9 cellular contexts compared by ENCODE assay signal in the genomic region with DNA sequence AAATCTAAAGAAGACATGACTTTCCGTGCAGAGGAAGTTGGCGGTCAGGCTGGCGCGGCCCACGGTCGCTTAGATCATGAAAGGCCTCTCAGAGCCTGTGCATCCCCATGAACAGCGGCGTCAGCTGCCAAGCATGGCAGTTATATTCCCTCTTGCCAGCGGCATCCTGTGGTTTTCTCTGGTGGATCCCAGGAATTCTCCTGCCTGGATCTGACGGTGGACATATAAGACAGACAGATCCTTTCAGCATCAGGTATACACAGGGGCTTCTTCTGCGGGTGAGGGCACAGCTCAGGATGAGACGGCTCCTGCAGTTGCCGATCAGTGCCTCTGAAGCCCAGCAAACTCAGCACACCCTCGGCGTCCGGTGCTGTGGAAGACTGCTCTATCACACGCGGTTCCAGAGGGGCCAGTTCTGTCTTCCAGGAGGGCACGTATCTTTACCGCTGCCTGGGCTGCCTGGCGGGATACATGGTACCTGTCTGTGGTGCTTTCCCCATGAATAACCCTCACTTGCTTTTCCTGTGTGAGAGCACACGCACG.
DNase-seq lines count a peak whose midpoint lies in the region; ATAC-seq and TF ChIP-seq lines count a peak whose summit lies in the region.
"Had no signal": no experiment of that assay in that cellular context is flagged by ENCODE, and none has a peak within 500 bp of the region (broad histone marks: within the 10 kb centered on the region; RNA-seq: fewer than 3 reads in every experiment).

No MANE protein-coding gene starts in this region.

- TF ChIP-seq CTCF in CD14-positive monocyte (IDR thresholded peaks at IDR 0.05) (no peak), upper lobe of right lung (IDR thresholded peaks at IDR 0.05) (no peak)

- no peak overlapping the region for H3K27ac ChIP-seq in upper lobe of right lung

- H3K27ac Mint-ChIP-seq in CD14-positive monocyte, result peak overlapping the region in 6 of 7 donors; percentile 37 to 87 (median 70)
- H3K27ac Mint-ChIP-seq in activated naive CD8-positive, alpha-beta T cell treated with anti-CD3 and anti-CD28 coated beads for 36 hours, result peak overlapping the region; percentile 96

- H3K36me3 Mint-ChIP-seq in CD14-positive monocyte, result no peaks in the 10 kb centered on the region
- H3K36me3 Mint-ChIP-seq in activated naive CD8-positive, alpha-beta T cell treated with anti-CD3 and anti-CD28 coated beads for 36 hours, result no peaks in the 10 kb centered on the region

- no peaks in the 10 kb centered on the region for H3K9me3 ChIP-seq in upper lobe of right lung
- H3K9me3 ChIP-seq: uterus had no signal

- intact Hi-C loops in CD14-positive monocyte (cut with micrococcal nuclease), result loop anchor here in 1 of 2 donors (10.0 kb wide), 1 partner anchor 188 kb away; no protein-coding TSS in a partner anchor
- intact Hi-C loops in upper lobe of right lung (cut with DNase I), result no loop called here

- no peaks in the 10 kb centered on the region for H3K36me3 ChIP-seq in upper lobe of right lung
- H3K36me3 ChIP-seq: uterus had no signal

- no peak for ATAC-seq in upper lobe of right lung
- no peak for ATAC-seq in HG03442 (IDR thresholded peaks at IDR 0.05; ENCODE audit: unreplicated experiment)

- no peak overlapping the region for H3K4me3 Mint-ChIP-seq in CD14-positive monocyte
- H3K4me3 Mint-ChIP-seq in activated naive CD8-positive, alpha-beta T cell treated with anti-CD3 and anti-CD28 coated beads for 36 hours, result peak overlapping the region; percentile 59

- H3K4me3 ChIP-seq in upper lobe of right lung, result no peak overlapping the region
- H3K4me3 ChIP-seq: uterus had no signal

- peaks cover 2 to 4% (median 4%) of the 10 kb centered on the region in 3 donors for H3K27me3 Mint-ChIP-seq in CD14-positive monocyte (ENCODE audit: low read depth in 3 of 3)
- H3K27me3 Mint-ChIP-seq in activated naive CD8-positive, alpha-beta T cell treated with anti-CD3 and anti-CD28 coated beads for 36 hours, result no peaks in the 10 kb centered on the region

- no peaks in the 10 kb centered on the region for H3K27me3 ChIP-seq in upper lobe of right lung
- H3K27me3 ChIP-seq: uterus had no signal

- H3K9me3 Mint-ChIP-seq in CD14-positive monocyte, result peaks cover 0 to 1% (median 0%) of the 10 kb centered on the region in 7 donors
- H3K9me3 Mint-ChIP-seq in activated naive CD8-positive, alpha-beta T cell treated with anti-CD3 and anti-CD28 coated beads for 36 hours, result no peaks in the 10 kb centered on the region

- H3K4me1 ChIP-seq in upper lobe of right lung, result peaks cover 11% of the 10 kb centered on the region
- H3K4me1 ChIP-seq: uterus had no signal

- no peak for DNase-seq in CD14-positive monocyte (ENCODE audit: low spot score)
- peak; percentile 56 to 66 for DNase-seq in activated CD4-positive, alpha-beta T cell treated with anti-CD3 and anti-CD28 coated beads for 4 hours
- peak; percentile 49 for DNase-seq in activated naive CD8-positive, alpha-beta T cell treated with anti-CD3 and anti-CD28 coated beads for 36 hours
- DNase-seq in retina, result peak; percentile 72
- no peak for DNase-seq in upper lobe of right lung
- DNase-seq in SW480 (ENCODE audit: low spot score), result no peak
- no peak for DNase-seq in NCI-H345 (lab: John Stamatoyannopoulos, UW)
- DNase-seq: uterus had no signal

- H3K4me1 Mint-ChIP-seq in CD14-positive monocyte, result peaks cover 31% of the 10 kb centered on the region
- peaks cover 86% of the 10 kb centered on the region for H3K4me1 Mint-ChIP-seq in activated naive CD8-positive, alpha-beta T cell treated with anti-CD3 and anti-CD28 coated beads for 36 hours

Comparison
In these comparisons a context has a peak if more than half of its experiments do, and no peak if none do; other contexts are left out.
1. DNase-seq: peak in activated CD4-positive, alpha-beta T cell treated with anti-CD3 and anti-CD28 coated beads for 4 hours (2 of 2), activated naive CD8-positive, alpha-beta T cell treated with anti-CD3 and anti-CD28 coated beads for 36 hours (single experiment) and retina (single experiment); none in CD14-positive monocyte (single experiment), upper lobe of right lung (single experiment), SW480 (single experiment) and NCI-H345 (single experiment).